ENCODE assay signal across 9 cellular contexts in genomic region chr1:30778156-30778978, GRCh38. TPM values are rescaled to one million over a fixed set of nuclear protein-coding genes. Genes with fewer than 3 reads are reported as not detected.
DNase-seq lines count a peak whose midpoint lies in the region; ATAC-seq and TF ChIP-seq lines count a peak whose summit lies in the region.
"Had no signal": no experiment of that assay in that cellular context is flagged by ENCODE, and none has a peak within 500 bp of the region (broad histone marks: within the 10 kb centered on the region; RNA-seq: fewer than 3 reads in every experiment).

No MANE protein-coding gene starts in this region.

- H3K27me3 ChIP-seq in CD4-positive, alpha-beta memory T cell (ENCODE audit: insufficient read depth, low read length) = no peaks in the 10 kb centered on the region
- no peaks in the 10 kb centered on the region for H3K27me3 ChIP-seq in RWPE2 (ENCODE audit: insufficient read depth, poor library complexity, severe bottlenecking)
- no peaks in the 10 kb centered on the region for H3K27me3 ChIP-seq in effector memory CD4-positive, alpha-beta T cell (replicated peaks; ENCODE audit: control insufficient read depth, insufficient read depth, low read length, poor library complexity, severe bottlenecking)

- no peak overlapping the region for H3K4me3 ChIP-seq in CD4-positive, alpha-beta memory T cell (ENCODE audit: low read length in 2 of 2)
- H3K4me3 ChIP-seq in RWPE2 (ENCODE audit: severe bottlenecking) = no peak overlapping the region
- H3K4me3 ChIP-seq in effector memory CD4-positive, alpha-beta T cell (ENCODE audit: insufficient read depth, low read depth, low read length, poor library complexity, severe bottlenecking) = no peak overlapping the region

- no peaks in the 10 kb centered on the region for H3K9me3 Mint-ChIP-seq in CD4-positive, alpha-beta memory T cell
- H3K9me3 Mint-ChIP-seq in HFFc6 = no peaks in the 10 kb centered on the region

- H3K27ac ChIP-seq in CD4-positive, alpha-beta memory T cell (ENCODE audit: low read depth, low read length) = no peak overlapping the region
- H3K27ac ChIP-seq in RWPE2 (ENCODE audit: poor library complexity, severe bottlenecking) = no peak overlapping the region
- no peak overlapping the region for H3K27ac ChIP-seq in effector memory CD4-positive, alpha-beta T cell (ENCODE audit: insufficient read depth, low read length, poor library complexity, severe bottlenecking)

- no peaks in the 10 kb centered on the region for H3K36me3 Mint-ChIP-seq in CD4-positive, alpha-beta memory T cell
- H3K36me3 Mint-ChIP-seq in HFFc6 (ENCODE audit: low read depth) = no peaks in the 10 kb centered on the region

- H3K4me3 Mint-ChIP-seq in CD4-positive, alpha-beta memory T cell = no peak overlapping the region
- no peak overlapping the region for H3K4me3 Mint-ChIP-seq in HFFc6

- no peaks in the 10 kb centered on the region for H3K36me3 ChIP-seq in CD4-positive, alpha-beta memory T cell (ENCODE audit: insufficient read depth, low read length)
- H3K36me3 ChIP-seq in RWPE2 (ENCODE audit: low read depth) = no peaks in the 10 kb centered on the region
- H3K36me3 ChIP-seq in effector memory CD4-positive, alpha-beta T cell (ENCODE audit: control insufficient read depth, insufficient read depth, low read length) = no peaks in the 10 kb centered on the region

- no peak for TF ChIP-seq CTCF in HFFc6 (IDR thresholded peaks at IDR 0.05)
- no peak for TF ChIP-seq CTCF in RWPE2 (IDR thresholded peaks at IDR 0.05; ENCODE audit: poor library complexity, severe bottlenecking)

- ATAC-seq in RWPE2 (ENCODE audit: low read depth) (peak; percentile 74), HG03432 (IDR thresholded peaks at IDR 0.05; ENCODE audit: unreplicated experiment) (no peak)

- CTCF ChIA-PET in CD4-positive, alpha-beta memory T cell (lab: Charles Lee; ENCODE audit: partially characterized antibody) = interaction anchor here (1.1 to 16.2 kb wide), 7 partner anchors 13 to 134 kb away, joined by 3 to 687 read pairs (median 17); partner anchors contain the start of genes LAPTM5 and MATN1

- peaks cover 5 to 11% (median 8%) of the 10 kb centered on the region in 4 donors for H3K4me1 Mint-ChIP-seq in CD4-positive, alpha-beta memory T cell
- peaks cover 12% of the 10 kb centered on the region for H3K4me1 Mint-ChIP-seq in HFFc6 (ENCODE audit: low read depth)

- H3K9me3 ChIP-seq in CD4-positive, alpha-beta memory T cell (ENCODE audit: control insufficient read depth in 1 of 2, low read length in 2 of 2) = no peaks in the 10 kb centered on the region
- no peaks in the 10 kb centered on the region for H3K9me3 ChIP-seq in RWPE2 (ENCODE audit: severe bottlenecking)
- H3K9me3 ChIP-seq in effector memory CD4-positive, alpha-beta T cell (ENCODE audit: control insufficient read depth, low read length) = no peaks in the 10 kb centered on the region

- POLR2A ChIA-PET in CD4-positive, alpha-beta memory T cell (lab: Charles Lee; ENCODE audit: partially characterized antibody) = interaction anchor here (0.7 to 7.7 kb wide), 8 partner anchors 20 to 59 kb away, joined by 3 to 188 read pairs (median 8); partner anchors contain the start of gene LAPTM5

- peaks cover 21% of the 10 kb centered on the region for H3K4me1 ChIP-seq in CD4-positive, alpha-beta memory T cell (ENCODE audit: insufficient read depth, low read length)
- H3K4me1 ChIP-seq in RWPE2 (ENCODE audit: insufficient read depth, poor library complexity, severe bottlenecking) = peaks cover 6% of the 10 kb centered on the region
- H3K4me1 ChIP-seq in effector memory CD4-positive, alpha-beta T cell (ENCODE audit: control insufficient read depth, insufficient read depth, low read length, poor library complexity, severe bottlenecking) = peaks cover 9% of the 10 kb centered on the region

- intact Hi-C loops in CD4-positive, alpha-beta memory T cell (cut with micrococcal nuclease) = no loop called here

- H3K27me3 Mint-ChIP-seq in CD4-positive, alpha-beta memory T cell = peaks cover 0 to 2% of the 10 kb centered on the region in 2 donors
- H3K27me3 Mint-ChIP-seq in HFFc6 (ENCODE audit: insufficient read depth) = peaks cover 13% of the 10 kb centered on the region

- no peak for DNase-seq in CD4-positive, alpha-beta memory T cell
- DNase-seq in HFFc6 (peak; percentile 68), RWPE2 (ENCODE audit: low spot score) (peak; percentile 91), foreskin melanocyte (peak; percentile 61), NK-92 (lab: John Stamatoyannopoulos, UW; ENCODE audit: unreplicated experiment) (no peak), NCI-H345 (lab: John Stamatoyannopoulos, UW) (no peak)
- DNase-seq in effector memory CD4-positive, alpha-beta T cell = no peak

- H3K27ac Mint-ChIP-seq in CD4-positive, alpha-beta memory T cell = peak overlapping the region in 4 of 7 donors; percentile 13 to 60 (median 34)
- no peak overlapping the region; the same call in 1 of the 2 replicates for H3K27ac Mint-ChIP-seq in HFFc6

RNA-seq across cellular contexts. Expression of gene LAPTM5, which starts 20.8 kb away (rescaled TPM):
- 100 to 1,000 TPM; 587 to 608 TPM for total RNA-seq in CD4-positive, alpha-beta memory T cell
- polyA plus RNA-seq in CD4-positive, alpha-beta memory T cell = 100 to 1,000 TPM; 563 to 851 TPM
- total RNA-seq in HFFc6 (2021; fragmentation: NEBNext Ultra II Directional; extraction: Animal tissue kit (Norgen Biotek cat#: 25700)) = under 1 TPM; 0.38 to 0.81 (median 0.63) TPM

RNA-seq across cellular contexts. Expression of gene MATN1, which starts 55.0 kb away (rescaled TPM):
- under 1 TPM in 1 of 2 experiments, not detected in 1; 0.12 TPM for total RNA-seq in CD4-positive, alpha-beta memory T cell
- polyA plus RNA-seq in CD4-positive, alpha-beta memory T cell = 1 to 10 TPM in 1 of 2 donors, under 1 TPM in 1; 0.53 to 1.2 TPM
- under 1 TPM in 1 of 6 experiments, not detected in 5; 0.06 TPM for total RNA-seq in HFFc6 (2021; fragmentation: NEBNext Ultra II Directional; extraction: Animal tissue kit (Norgen Biotek cat#: 25700))
- total RNA-seq: glomerular endothelial cell had no signal

Comparison
In these comparisons a context has a peak if more than half of its experiments do, and no peak if none do; other contexts are left out.
1. DNase-seq: peak in HFFc6 (single experiment), RWPE2 (single experiment) and foreskin melanocyte (single experiment); none in CD4-positive, alpha-beta memory T cell (0 of 5), NK-92 (single experiment), NCI-H345 (single experiment) and effector memory CD4-positive, alpha-beta T cell (0 of 3).
2. RNA of gene LAPTM5, which starts 20.8 kb away (total RNA-seq): 587 to 608 TPM in CD4-positive, alpha-beta memory T cell; 0.38 to 0.81 TPM in HFFc6; every median in the first group is over 100 times any median in the second.